In the genomic region with DNA sequence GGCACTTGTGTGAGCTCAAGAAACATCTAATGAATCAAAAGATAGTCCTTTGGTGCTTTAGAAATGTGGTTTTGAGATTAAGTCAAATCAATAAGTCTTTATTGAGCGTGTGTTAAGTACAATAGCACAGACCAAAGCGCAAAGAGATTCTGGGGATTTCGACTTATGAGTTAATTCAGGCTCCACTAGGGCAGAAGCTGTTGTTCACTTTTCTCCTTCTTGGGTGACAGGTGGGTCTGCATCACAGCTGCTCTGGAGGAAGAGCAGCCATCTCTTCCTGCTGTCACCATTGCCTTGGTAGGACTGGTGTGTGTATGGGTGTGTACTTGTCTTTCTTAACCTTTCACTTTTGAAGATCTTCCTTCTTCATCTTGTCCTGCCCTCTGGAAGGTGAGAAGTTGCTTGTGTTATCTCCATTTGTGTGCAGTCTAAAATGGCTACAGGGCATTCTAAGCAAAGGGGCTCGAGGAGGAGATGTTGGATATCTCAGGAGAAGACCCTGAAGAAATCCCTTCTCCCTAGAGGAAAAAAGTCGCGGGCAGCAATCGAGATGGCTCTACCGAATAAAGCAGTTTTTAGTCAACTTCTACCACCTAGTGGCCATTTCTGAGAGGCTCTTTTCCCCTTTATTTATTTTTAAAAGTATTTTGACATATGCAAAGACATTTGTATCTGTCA, we compare ENCODE assay signal across 8 cellular contexts. TPM values are rescaled to one million over a fixed set of nuclear protein-coding genes. Genes with fewer than 3 reads are reported as not detected.
A peak's percentile ranks its signal among the peaks of the same experiment; 100 is the strongest.
DNase-seq lines count a peak whose midpoint lies in the region; ATAC-seq, FAIRE-seq and TF ChIP-seq lines count a peak whose summit lies in the region.

No MANE protein-coding gene starts in this region.

- peak; percentile 75 for ATAC-seq in GM21825 (IDR thresholded peaks at IDR 0.05; ENCODE audit: unreplicated experiment)
- ATAC-seq in body of pancreas = peak; percentile 78

- TF ChIP-seq POLR2A in body of pancreas (IDR thresholded peaks at IDR 0.05) = no peak

- H3K27ac ChIP-seq in body of pancreas (peak overlapping the region in 2 of 4 donors; percentile 11 to 43), small intestine (ENCODE audit: low read depth in 1 of 2, low read length in 1 of 2) (peak overlapping the region; percentile 26 to 55)

- 11 to 16% methylated on average over 8 of the region's 8 CpGs for WGBS in body of pancreas, 2 donors
- 2 to 22% (median 6%) methylated on average over 8 of the region's 8 CpGs for WGBS in small intestine, 3 donors

- H3K4me1 ChIP-seq in body of pancreas = no peaks in the 10 kb centered on the region
- no peaks in the 10 kb centered on the region for H3K4me1 ChIP-seq in small intestine (ENCODE audit: control insufficient read depth in 2 of 2, insufficient read depth in 1 of 2, low read depth in 1 of 2, low read length in 1 of 2)

- peak; percentile 71 to 95 (median 78) for TF ChIP-seq CTCF in body of pancreas (IDR thresholded peaks at IDR 0.05)

- no peaks in the 10 kb centered on the region for H3K27me3 ChIP-seq in MG63
- no peaks in the 10 kb centered on the region for H3K27me3 ChIP-seq in body of pancreas
- no peaks in the 10 kb centered on the region for H3K27me3 ChIP-seq in small intestine (ENCODE audit: control insufficient read depth in 2 of 2, insufficient read depth in 2 of 2, low read length in 2 of 2)

- H3K9me3 ChIP-seq in MG63 (no peaks in the 10 kb centered on the region), body of pancreas (no peaks in the 10 kb centered on the region), small intestine (ENCODE audit: control insufficient read depth, low read depth) (no peaks in the 10 kb centered on the region)

- FAIRE-seq in small intestine (lab: Jason Lieb, UNC) = no peak

- H3K36me3 ChIP-seq in MG63 = no peaks in the 10 kb centered on the region
- H3K36me3 ChIP-seq in body of pancreas (replicated peaks in 1 of 2; ENCODE audit: insufficient read depth in 1 of 2, low read depth in 2 of 2) = no peaks in the 10 kb centered on the region
- H3K36me3 ChIP-seq in small intestine (ENCODE audit: control insufficient read depth in 2 of 2, insufficient read depth in 2 of 2, low read length in 2 of 2) = no peaks in the 10 kb centered on the region

- intact Hi-C loops in body of pancreas (cut with DNase I) = no loop called here

- H3K4me3 ChIP-seq in MG63 (peak overlapping the region; percentile 45), body of pancreas (peak overlapping the region; percentile 25 to 50), small intestine (ENCODE audit: low read depth in 1 of 2, low read length in 2 of 2) (peak overlapping the region; percentile 32 to 60)

- peak; percentile 65 for DNase-seq in EH (ENCODE audit: low read depth)
- DNase-seq in MG63 = peak; percentile 23
- DNase-seq in SHP77 (lab: John Stamatoyannopoulos, UW) = peak; percentile 46 to 62
- DNase-seq in body of pancreas = peak; percentile 27 to 51 (median 40)
- DNase-seq in iris pigment epithelial cell (ENCODE audit: low read depth) = peak; percentile 60
- peak; percentile 71 for DNase-seq in small intestine
- no peak for DNase-seq in effector CD8-positive, alpha-beta T cell (lab: John Stamatoyannopoulos, UW)

RNA-seq across cellular contexts. Expression of a gene that starts 22.9 kb away (rescaled TPM):
- 2.8 and 3.5 TPM in 2 replicates for total RNA-seq in MG63 (2014; rRNA removed; shearing (Covaris generic); ENCODE audit: low replicate concordance)
- total RNA-seq in body of pancreas = 1 to 10 TPM; 2.3 to 7.0 TPM
- polyA plus RNA-seq in small intestine = under 1 TPM in 2 of 3 donors, not detected in 1; 0.27 to 0.85 TPM
